ENCODE assay signal across 19 cellular contexts in genomic region chr17:10435096-10435495, GRCh38. TPM values are rescaled to one million over a fixed set of nuclear protein-coding genes. Genes with fewer than 3 reads are reported as not detected.
DNase-seq lines count a peak whose midpoint lies in the region; ATAC-seq and TF ChIP-seq lines count a peak whose summit lies in the region.
"Had no signal": no experiment of that assay in that cellular context is flagged by ENCODE, and none has a peak within 500 bp of the region (broad histone marks: within the 10 kb centered on the region; RNA-seq: fewer than 3 reads in every experiment).

No MANE protein-coding gene starts in this region.

- no peaks in the 10 kb centered on the region for H4K20me1 ChIP-seq in BLaER1 treated with 17β-estradiol and CSF1 and Interleukin-3, amounts not matched to agents 10 nM and 100 nM
- no peaks in the 10 kb centered on the region for H4K20me1 ChIP-seq in GM23248 (ENCODE audit: insufficient read depth)
- H4K20me1 ChIP-seq in neural progenitor cell (ENCODE audit: low read depth), result no peaks in the 10 kb centered on the region

- 26 to 29% methylated on average over 3 of the region's 3 CpGs for WGBS in GM23248 (ENCODE audit: low coverage in 1 of 2, low lambda C conversion rate in 2 of 2, missing lambda C conversion rate in 2 of 2), 2 experiments

- H3K36me3 ChIP-seq in BLaER1 treated with 17β-estradiol and CSF1 and Interleukin-3, amounts not matched to agents 10 nM and 100 nM, result no peaks in the 10 kb centered on the region
- H3K36me3 ChIP-seq in GM23248 (ENCODE audit: low read depth), result no peaks in the 10 kb centered on the region
- no peaks in the 10 kb centered on the region for H3K36me3 ChIP-seq in neural progenitor cell
- H3K36me3 ChIP-seq in brain microvascular endothelial cell (replicated peaks), result no peaks in the 10 kb centered on the region
- H3K36me3 ChIP-seq in upper lobe of right lung, result no peaks in the 10 kb centered on the region

- H3K4me2 ChIP-seq in BLaER1 treated with 17β-estradiol and CSF1 and Interleukin-3, amounts not matched to agents 10 nM and 100 nM, result peak overlapping the region; percentile 30 to 80 (median 62)
- H3K4me2 ChIP-seq in GM23248 (ENCODE audit: unreplicated experiment), result no peak overlapping the region
- H3K4me2 ChIP-seq in neural progenitor cell, result no peak overlapping the region

- intact Hi-C loops in upper lobe of right lung (cut with DNase I), result no loop called here

- no peak overlapping the region for H3K27ac Mint-ChIP-seq in neural progenitor cell
- H3K27ac Mint-ChIP-seq: H9 had no signal

- H3K27me3 ChIP-seq in BLaER1 treated with 17β-estradiol and CSF1 and Interleukin-3, amounts not matched to agents 10 nM and 100 nM, result no peaks in the 10 kb centered on the region
- H3K27me3 ChIP-seq in GM23248 (replicated peaks; ENCODE audit: insufficient read depth), result peaks cover 4% of the 10 kb centered on the region; the same call in 1 of the 2 replicates
- H3K27me3 ChIP-seq in neural progenitor cell, result no peaks in the 10 kb centered on the region
- no peaks in the 10 kb centered on the region for H3K27me3 ChIP-seq in brain microvascular endothelial cell (replicated peaks)
- no peaks in the 10 kb centered on the region for H3K27me3 ChIP-seq in upper lobe of right lung

- no peaks in the 10 kb centered on the region for H3K79me2 ChIP-seq in GM23248 (ENCODE audit: insufficient read depth)
- H3K79me2 ChIP-seq in neural progenitor cell (ENCODE audit: low read depth), result no peaks in the 10 kb centered on the region

- H3K9ac ChIP-seq in BLaER1 treated with 17β-estradiol and CSF1 and Interleukin-3, amounts not matched to agents 10 nM and 100 nM, result no peak overlapping the region
- H3K9ac ChIP-seq in GM23248 (no peak overlapping the region), neural progenitor cell (no peak overlapping the region)

- H3K4me1 Mint-ChIP-seq in neural progenitor cell, result no peaks in the 10 kb centered on the region
- H3K4me1 Mint-ChIP-seq: H9 had no signal

- ATAC-seq in upper lobe of right lung, result no peak
- ATAC-seq: Right ventricle myocardium inferior had no signal

- H3K27me3 Mint-ChIP-seq in neural progenitor cell (ENCODE audit: insufficient read depth, low read depth), result no peaks in the 10 kb centered on the region

- no peaks in the 10 kb centered on the region for H3K9me2 ChIP-seq in GM23248 (ENCODE audit: insufficient read depth)

- H3K9me3 Mint-ChIP-seq in neural progenitor cell, result peaks cover 9% of the 10 kb centered on the region

- DNase-seq in GM23248 (peak; percentile 12), RPMI7951 (ENCODE audit: low read depth) (peak; percentile 30), neural progenitor cell (ENCODE audit: low spot score) (no peak), brain microvascular endothelial cell (no peak), midbrain (lab: John Stamatoyannopoulos, UW) (no peak), upper lobe of right lung (no peak)
- no peak for DNase-seq in activated CD4-positive, CD25-positive, alpha-beta regulatory T cell treated with anti-CD3 and anti-CD28 coated beads, Interleukin-2, amount 50 U/mL, for 72 hours
- DNase-seq: H9, KG1, MM.1S, NCI-H1105, NCI-H1694, NCI-H2227 treated with DMSO at 0.1 percent for 48 hours, NCI-H524 treated with DMSO at 0.1 percent for 48 hours had no signal

- peak overlapping the region in 5 of 11 experiments; percentile 1 to 37 (median 5); a peak in 4 of 22 replicates for H3K27ac ChIP-seq in BLaER1 treated with 17β-estradiol and CSF1 and Interleukin-3, amounts not matched to agents 10 nM and 100 nM
- H3K27ac ChIP-seq in GM23248 (no peak overlapping the region), neural progenitor cell (no peak overlapping the region), brain microvascular endothelial cell (no peak overlapping the region), upper lobe of right lung (no peak overlapping the region)
- H3K27ac ChIP-seq: SK-N-MC had no signal

- H3K4me3 ChIP-seq in BLaER1 treated with 17β-estradiol and CSF1 and Interleukin-3, amounts not matched to agents 10 nM and 100 nM, result 0 out of 20 replicates have a peak overlapping the region, but pooled peaks of 1 of the 10 experiments have one; percentile 9
- H3K4me3 ChIP-seq in GM23248, result no peak overlapping the region
- H3K4me3 ChIP-seq in neural progenitor cell, result no peak overlapping the region
- H3K4me3 ChIP-seq in brain microvascular endothelial cell (ENCODE audit: low read depth, low read length), result no peak overlapping the region
- H3K4me3 ChIP-seq in upper lobe of right lung, result no peak overlapping the region
- H3K4me3 ChIP-seq: SK-N-MC had no signal

- TF ChIP-seq CTCF in neural progenitor cell (IDR thresholded peaks at IDR 0.05) (no peak), brain microvascular endothelial cell (IDR thresholded peaks at IDR 0.05; ENCODE audit: low read depth, low read length, missing control alignments) (no peak), upper lobe of right lung (IDR thresholded peaks at IDR 0.05) (no peak)

- in situ Hi-C loops in GM23248 (cut with MboI), result no loop called here
- in situ Hi-C loops in brain microvascular endothelial cell (cut with HindIII; ENCODE audit: low pct_ligation_motif_present, low sequenced_read_pairs), result no loop called here

- H3F3A ChIP-seq in GM23248 (ENCODE audit: insufficient read depth) (no peaks in the 10 kb centered on the region), neural progenitor cell (ENCODE audit: low read depth) (peaks cover 13% of the 10 kb centered on the region)

- no peaks in the 10 kb centered on the region for H3K36me3 Mint-ChIP-seq in neural progenitor cell

- H2AFZ ChIP-seq in GM23248, result no peak overlapping the region
- H2AFZ ChIP-seq in neural progenitor cell (replicated peaks), result peak overlapping the region; percentile 20

- H3K4me3 Mint-ChIP-seq in neural progenitor cell, result no peak overlapping the region
- H3K4me3 Mint-ChIP-seq: H9 had no signal

- peaks cover 13 to 19% (median 15%) of the 10 kb centered on the region in 10 experiments for H3K4me1 ChIP-seq in BLaER1 treated with 17β-estradiol and CSF1 and Interleukin-3, amounts not matched to agents 10 nM and 100 nM
- H3K4me1 ChIP-seq in GM23248 (ENCODE audit: insufficient read depth) (no peaks in the 10 kb centered on the region), neural progenitor cell (peaks cover 3% of the 10 kb centered on the region), upper lobe of right lung (no peaks in the 10 kb centered on the region)

- H3K9me3 ChIP-seq in BLaER1 treated with 17β-estradiol and CSF1 and Interleukin-3, amounts not matched to agents 10 nM and 100 nM (replicated peaks in 1 of 11), result peaks cover 17 to 34% (median 25%) of the 10 kb centered on the region in 11 experiments; a peak in 21 of 22 replicates
- H3K9me3 ChIP-seq in GM23248 (ENCODE audit: low read depth) (no peaks in the 10 kb centered on the region), neural progenitor cell (ENCODE audit: low read depth) (no peaks in the 10 kb centered on the region), upper lobe of right lung (no peaks in the 10 kb centered on the region)

RNA-seq across cellular contexts. Expression of gene MYH8, which starts 13.3 kb away (rescaled TPM):
- total RNA-seq in GM23248 (2014; rRNA removed; shearing (Covaris generic)), result not detected in 2 replicates
- not detected in 2 replicates for polyA plus RNA-seq in GM23248 (2016; fragmentation: Nextera tagmentation; extraction: Ambion mirVana)
- total RNA-seq in RPMI7951 (2014; rRNA removed; shearing (Covaris generic)), result not detected in 2 replicates
- total RNA-seq in neural progenitor cell (ENCODE audit: low replicate concordance) (not detected in 2 replicates), upper lobe of right lung (not detected)
- total RNA-seq: H9, Right ventricle myocardium inferior had no signal
- polyA plus RNA-seq: AG04450, BJ had no signal

RNA-seq across cellular contexts. Expression of gene MYH4, which starts 34.3 kb away (rescaled TPM):
- not detected in 2 replicates for total RNA-seq in GM23248 (2014; rRNA removed; shearing (Covaris generic))
- not detected in 2 replicates for polyA plus RNA-seq in GM23248 (2016; fragmentation: Nextera tagmentation; extraction: Ambion mirVana)
- not detected in 2 replicates for total RNA-seq in RPMI7951 (2014; rRNA removed; shearing (Covaris generic))
- total RNA-seq in neural progenitor cell (ENCODE audit: low replicate concordance) (not detected in 2 replicates), upper lobe of right lung (not detected)
- total RNA-seq: H9, Right ventricle myocardium inferior had no signal
- polyA plus RNA-seq: AG04450, BJ had no signal

Comparison
In these comparisons a context has a peak if more than half of its experiments do, and no peak if none do; other contexts are left out.
1. H3K4me2 ChIP-seq: peak in BLaER1 treated with 17β-estradiol and CSF1 and Interleukin-3, amounts not matched to agents 10 nM and 100 nM (11 of 11); none in GM23248 (single experiment) and neural progenitor cell (single experiment).
2. DNase-seq: peak in GM23248 (single experiment) and RPMI7951 (single experiment); none in neural progenitor cell (single experiment), brain microvascular endothelial cell (single experiment), midbrain (single experiment), upper lobe of right lung (single experiment) and activated CD4-positive, CD25-positive, alpha-beta regulatory T cell treated with anti-CD3 and anti-CD28 coated beads, Interleukin-2, amount 50 U/mL, for 72 hours (single experiment).